ENCODE assay signal across 18 cellular contexts in genomic region chr13:49938274-49938673, GRCh38. TPM values are rescaled to one million over a fixed set of nuclear protein-coding genes. Genes with fewer than 3 reads are reported as not detected.
A peak's percentile ranks its signal among the peaks of the same experiment; 100 is the strongest.
DNase-seq lines count a peak whose midpoint lies in the region; ATAC-seq, FAIRE-seq and TF ChIP-seq lines count a peak whose summit lies in the region.
"Had no signal": no experiment of that assay in that cellular context is flagged by ENCODE, and none has a peak within 500 bp of the region (broad histone marks: within the 10 kb centered on the region; RNA-seq: fewer than 3 reads in every experiment).

No MANE protein-coding gene starts in this region.

- no peak for FAIRE-seq in pancreas (lab: Jason Lieb, UNC)
- FAIRE-seq: GM18507 had no signal

- DNase-seq in GM06990 (ENCODE audit: extremely low read depth, insufficient read length): peak; percentile 12
- DNase-seq in NCI-H774 (lab: John Stamatoyannopoulos, UW): peak; percentile 1
- peak in 1 of 6 donors; percentile 19 for DNase-seq in pancreas
- DNase-seq in NCI-H1105 treated with DMSO at 0.1 percent for 48 hours (lab: John Stamatoyannopoulos, UW): no peak
- no peak for DNase-seq in stimulated activated CD4-positive, alpha-beta T cell treated with anti-CD3 and anti-CD28 coated beads, Interleukin-4, amount 100 ng/mL, for 4 hours
- DNase-seq in ecto neural progenitor cell (ENCODE audit: low spot score): no peak
- no peak for DNase-seq in cardiac septum (ENCODE audit: low spot score)
- DNase-seq: activated effector memory CD4-positive, alpha-beta T cell treated with anti-CD3 and anti-CD28 coated beads, Interleukin-2, amount 50 U/mL, for 16 hours; effector memory CD4-positive, alpha-beta T cell; EL; foreskin keratinocyte; GOT3; NCI-H2107 had no signal

- H3K4me1 ChIP-seq in duodenal mucosa (ENCODE audit: control insufficient read depth in 1 of 2, insufficient read depth in 2 of 2, low read length in 2 of 2) (peaks cover 18 to 19% of the 10 kb centered on the region in 2 donors), pancreas (peaks cover 4 to 36% (median 27%) of the 10 kb centered on the region in 3 donors)

- no peak for ATAC-seq in pancreas
- ATAC-seq: foreskin keratinocyte had no signal

- H3K27ac ChIP-seq in duodenal mucosa (ENCODE audit: low read depth, low read length) (peak overlapping the region; percentile 41), pancreas (peak overlapping the region in 3 of 4 donors; percentile 8 to 70 (median 58))
- H3K27ac ChIP-seq: C4-2B, foreskin keratinocyte, vagina had no signal

- H3K36me3 ChIP-seq in GM06990 (ENCODE audit: control insufficient read depth, insufficient read depth, low read length) (no peaks in the 10 kb centered on the region), duodenal mucosa (ENCODE audit: control insufficient read depth in 1 of 2, insufficient read depth in 2 of 2, low read length in 2 of 2) (no peaks in the 10 kb centered on the region), pancreas (no peaks in the 10 kb centered on the region)
- H3K36me3 ChIP-seq: vagina had no signal

- H3K4me3 ChIP-seq in GM06990 (replicated peaks; ENCODE audit: low read depth, low read length) (no peak overlapping the region), duodenal mucosa (ENCODE audit: low read depth in 1 of 2, low read length in 2 of 2) (peak overlapping the region in 1 of 2 donors; percentile 7), pancreas (no peak overlapping the region)
- H3K4me3 ChIP-seq: mucosa of descending colon, vagina had no signal

- no peak for TF ChIP-seq CTCF in GM06990 (IDR thresholded peaks at IDR 0.05; ENCODE audit: insufficient read depth, low read length, poor library complexity, severe bottlenecking)
- no peak for TF ChIP-seq CTCF in pancreas (IDR thresholded peaks at IDR 0.05)

- no peak overlapping the region for H3K9ac ChIP-seq in duodenal mucosa (ENCODE audit: low read depth in 1 of 2, low read length in 2 of 2)

- WGBS in pancreas, 2 donors: 26 to 28% methylated on average over 5 of the region's 5 CpGs

- intact Hi-C loops in pancreas (cut with DNase I): no loop called here
- intact Hi-C loops in cardiac septum (cut with DNase I): loop anchor here (5.0 kb wide), 1 partner anchor 59 kb away; the partner anchor contains the start of gene TRIM13

- no peaks in the 10 kb centered on the region for H3K9me3 ChIP-seq in duodenal mucosa (ENCODE audit: control insufficient read depth in 1 of 2, low read length in 2 of 2)
- H3K9me3 ChIP-seq in pancreas: no peaks in the 10 kb centered on the region
- H3K9me3 ChIP-seq: mucosa of descending colon, vagina had no signal

- H3K27me3 ChIP-seq in GM06990 (replicated peaks; ENCODE audit: control insufficient read depth, insufficient read depth, low read length): no peaks in the 10 kb centered on the region
- H3K27me3 ChIP-seq in duodenal mucosa (ENCODE audit: control insufficient read depth in 1 of 2, insufficient read depth in 2 of 2, low read length in 2 of 2): no peaks in the 10 kb centered on the region
- H3K27me3 ChIP-seq in pancreas: no peaks in the 10 kb centered on the region
- H3K27me3 ChIP-seq: foreskin keratinocyte, vagina had no signal

RNA-seq across cellular contexts. Expression of gene SPRYD7, which starts 2.1 kb away (rescaled TPM):
- total RNA-seq in pancreas: 1 to 10 TPM; 2.0 to 3.4 (median 3.0) TPM
- 1 to 10 TPM; 4.3 to 6.3 TPM for polyA plus RNA-seq in pancreas
- 13.0 TPM for total RNA-seq in cardiac septum

RNA-seq across cellular contexts. Expression of gene TRIM13, which starts 58.6 kb away (rescaled TPM):
- total RNA-seq in pancreas (10 to 100 TPM in 1 of 6 donors, 1 to 10 TPM in 5; 7.2 to 17.0 (median 8.9) TPM), cardiac septum (19.2 TPM)
- 10 to 100 TPM in 1 of 2 donors, 1 to 10 TPM in 1; 8.9 to 19.7 TPM for polyA plus RNA-seq in pancreas

Comparison
In these comparisons a context has a peak if more than half of its experiments do, and no peak if none do; other contexts are left out.
1. DNase-seq: peak in GM06990 (single experiment) and NCI-H774 (single experiment); none in NCI-H1105 treated with DMSO at 0.1 percent for 48 hours (single experiment), stimulated activated CD4-positive, alpha-beta T cell treated with anti-CD3 and anti-CD28 coated beads, Interleukin-4, amount 100 ng/mL, for 4 hours (0 of 2), ecto neural progenitor cell (single experiment) and cardiac septum (single experiment).